Comparison of ENCODE assay signal across 11 cellular contexts in the genomic region with DNA sequence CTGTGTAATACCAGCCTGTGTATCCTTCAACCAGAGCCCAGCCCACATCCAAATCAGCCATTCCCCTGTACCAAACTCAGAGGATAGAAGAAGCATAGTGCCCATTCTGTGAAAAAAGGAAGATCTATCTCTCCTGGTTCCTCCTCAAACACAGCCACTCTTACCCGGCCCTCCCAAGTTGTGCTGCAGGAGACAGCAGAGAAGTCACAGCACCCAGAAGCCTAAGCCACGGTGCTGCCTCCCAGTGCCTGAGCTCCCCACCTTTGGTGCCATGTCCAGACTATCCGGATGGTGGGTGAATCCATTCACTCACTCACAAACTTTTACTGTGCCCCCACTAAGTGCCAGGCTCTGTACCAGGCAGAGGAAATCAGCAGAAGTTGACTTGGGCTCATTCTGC.
DNase-seq lines count a peak whose midpoint lies in the region; ATAC-seq and TF ChIP-seq lines count a peak whose summit lies in the region.
"Had no signal": no experiment of that assay in that cellular context is flagged by ENCODE, and none has a peak within 500 bp of the region (broad histone marks: within the 10 kb centered on the region; RNA-seq: fewer than 3 reads in every experiment).

No MANE protein-coding gene starts in this region.

- H3K9me3 Mint-ChIP-seq in activated CD8-positive, alpha-beta memory T cell treated with anti-CD3 and anti-CD28 coated beads, Interleukin-2, amount 10 ng/mL, durations not matched to agents 7 days and 5 days (ENCODE audit: low read depth): no peaks in the 10 kb centered on the region
- no peaks in the 10 kb centered on the region for H3K9me3 Mint-ChIP-seq in progenitor cell of endocrine pancreas (ENCODE audit: low read depth)
- H3K9me3 Mint-ChIP-seq: CD8-positive, alpha-beta T cell had no signal

- no peak for ATAC-seq in activated CD8-positive, alpha-beta memory T cell treated with anti-CD3 and anti-CD28 coated beads, Interleukin-2, amount 10 ng/mL, durations not matched to agents 7 days and 5 days
- ATAC-seq: CD8-positive, alpha-beta T cell had no signal

- H3K27me3 Mint-ChIP-seq in activated CD8-positive, alpha-beta memory T cell treated with anti-CD3 and anti-CD28 coated beads, Interleukin-2, amount 10 ng/mL, durations not matched to agents 7 days and 5 days: no peaks in the 10 kb centered on the region
- peaks cover 13% of the 10 kb centered on the region for H3K27me3 Mint-ChIP-seq in progenitor cell of endocrine pancreas

- no peak overlapping the region for H3K4me3 Mint-ChIP-seq in activated CD8-positive, alpha-beta memory T cell treated with anti-CD3 and anti-CD28 coated beads, Interleukin-2, amount 10 ng/mL, durations not matched to agents 7 days and 5 days
- H3K4me3 Mint-ChIP-seq in progenitor cell of endocrine pancreas (ENCODE audit: low read depth): no peak overlapping the region
- H3K4me3 Mint-ChIP-seq: CD14-positive monocyte; CD8-positive, alpha-beta T cell had no signal

- TF ChIP-seq CTCF in progenitor cell of endocrine pancreas (IDR thresholded peaks at IDR 0.05; ENCODE audit: unreplicated experiment): no peak

- no peaks in the 10 kb centered on the region for H3K4me1 Mint-ChIP-seq in activated CD8-positive, alpha-beta memory T cell treated with anti-CD3 and anti-CD28 coated beads, Interleukin-2, amount 10 ng/mL, durations not matched to agents 7 days and 5 days
- peaks cover 9% of the 10 kb centered on the region for H3K4me1 Mint-ChIP-seq in progenitor cell of endocrine pancreas (ENCODE audit: low read depth)
- H3K4me1 Mint-ChIP-seq: CD14-positive monocyte had no signal

- CTCF ChIA-PET in activated CD8-positive, alpha-beta memory T cell treated with anti-CD3 and anti-CD28 coated beads, Interleukin-2, amount 10 ng/mL, durations not matched to agents 7 days and 5 days (lab: Charles Lee): no interaction called here

- H3K36me3 Mint-ChIP-seq in activated CD8-positive, alpha-beta memory T cell treated with anti-CD3 and anti-CD28 coated beads, Interleukin-2, amount 10 ng/mL, durations not matched to agents 7 days and 5 days: no peaks in the 10 kb centered on the region
- H3K36me3 Mint-ChIP-seq in progenitor cell of endocrine pancreas (ENCODE audit: insufficient read depth): no peaks in the 10 kb centered on the region
- H3K36me3 Mint-ChIP-seq: CD14-positive monocyte; CD8-positive, alpha-beta T cell had no signal

- peak; percentile 33 for DNase-seq in activated CD8-positive, alpha-beta memory T cell treated with anti-CD3 and anti-CD28 coated beads, Interleukin-2, amount 10 ng/mL, durations not matched to agents 7 days and 5 days
- no peak for DNase-seq in activated CD8-positive, alpha-beta memory T cell treated with anti-CD3 and anti-CD28 coated beads, Interleukin-2, amount 50 U/mL, for 4 hours
- DNase-seq in islet precursor cell: peak; percentile 37
- DNase-seq in progenitor cell of endocrine pancreas (ENCODE audit: low spot score, unreplicated experiment): peak; percentile 1
- no peak for DNase-seq in NCI-H2196 (lab: John Stamatoyannopoulos, UW; ENCODE audit: unreplicated experiment)
- DNase-seq in NCI-H187 (lab: John Stamatoyannopoulos, UW): no peak
- DNase-seq in COR-L47 (lab: John Stamatoyannopoulos, UW): no peak
- DNase-seq: DND-41, GDM1 had no signal

- no peak overlapping the region for H3K27ac Mint-ChIP-seq in activated CD8-positive, alpha-beta memory T cell treated with anti-CD3 and anti-CD28 coated beads, Interleukin-2, amount 10 ng/mL, durations not matched to agents 7 days and 5 days
- H3K27ac Mint-ChIP-seq in progenitor cell of endocrine pancreas: no peak overlapping the region
- H3K27ac Mint-ChIP-seq: CD14-positive monocyte; CD8-positive, alpha-beta T cell had no signal

Comparison
In these comparisons a context has a peak if more than half of its experiments do, and no peak if none do; other contexts are left out.
1. DNase-seq: peak in activated CD8-positive, alpha-beta memory T cell treated with anti-CD3 and anti-CD28 coated beads, Interleukin-2, amount 10 ng/mL, durations not matched to agents 7 days and 5 days (single experiment), islet precursor cell (single experiment) and progenitor cell of endocrine pancreas (single experiment); none in activated CD8-positive, alpha-beta memory T cell treated with anti-CD3 and anti-CD28 coated beads, Interleukin-2, amount 50 U/mL, for 4 hours (single experiment), NCI-H2196 (single experiment), NCI-H187 (0 of 2) and COR-L47 (single experiment).